Comparison of ENCODE assay signal across 19 cellular contexts in genomic region chr1:160558679-160559078, GRCh38. TPM values are rescaled to one million over a fixed set of nuclear protein-coding genes. Genes with fewer than 3 reads are reported as not detected.
A peak's percentile ranks its signal among the peaks of the same experiment; 100 is the strongest.
DNase-seq lines count a peak whose midpoint lies in the region; ATAC-seq, FAIRE-seq and TF ChIP-seq lines count a peak whose summit lies in the region.
"Had no signal": no experiment of that assay in that cellular context is flagged by ENCODE, and none has a peak within 500 bp of the region (broad histone marks: within the 10 kb centered on the region; RNA-seq: fewer than 3 reads in every experiment).

No MANE protein-coding gene starts in this region.

- no peak for ATAC-seq in A549

- POLR2A ChIA-PET in A549 (lab: Yijun Ruan, JAX), result no interaction called here
- POLR2A ChIA-PET in CD8-positive, alpha-beta memory T cell (lab: Charles Lee), result interaction anchor here (1.0 to 5.6 kb wide), 3 partner anchors 9 to 20 kb away, joined by 4 to 44 read pairs (median 6); partner anchors contain the start of gene CD84

- H3K27me3 Mint-ChIP-seq in CD8-positive, alpha-beta memory T cell, result no peaks in the 10 kb centered on the region
- no peaks in the 10 kb centered on the region for H3K27me3 Mint-ChIP-seq in T-helper 2 cell treated with Interferon-gamma antibody and Interleukin-4, amounts not matched to agents 5 μg/mL and 100 μg/mL, for 36 hours (ENCODE audit: low read depth)
- no peaks in the 10 kb centered on the region for H3K27me3 Mint-ChIP-seq in dendritic cell treated with granulocyte-macrophage colony-stimulating factor and Interleukin-4, amounts not matched to agents 40 ng/mL and 50 ng/mL, for 4 days

- TF ChIP-seq RAD21 in A549 (conservative IDR thresholded peaks at IDR 0.05 in 1 of 2, IDR thresholded peaks at IDR 0.05 in 1 of 2), result no peak

- FAIRE-seq in A549 (lab: Jason Lieb, UNC), result no peak

- peaks cover 2% of the 10 kb centered on the region for H3K36me3 ChIP-seq in CD8-positive, alpha-beta memory T cell (ENCODE audit: insufficient read depth, low read length)
- H3K36me3 ChIP-seq: esophagus muscularis mucosa had no signal

- H3K4me1 Mint-ChIP-seq in CD8-positive, alpha-beta memory T cell, result peaks cover 83 to 94% (median 92%) of the 10 kb centered on the region in 3 donors
- H3K4me1 Mint-ChIP-seq in T-helper 2 cell treated with Interferon-gamma antibody and Interleukin-4, amounts not matched to agents 5 μg/mL and 100 μg/mL, for 36 hours (ENCODE audit: low read depth), result peaks cover 50% of the 10 kb centered on the region
- peaks cover 72% of the 10 kb centered on the region for H3K4me1 Mint-ChIP-seq in dendritic cell treated with granulocyte-macrophage colony-stimulating factor and Interleukin-4, amounts not matched to agents 40 ng/mL and 50 ng/mL, for 4 days (ENCODE audit: low read depth)
- H3K4me1 Mint-ChIP-seq: brain had no signal

- no peak overlapping the region for H3K27ac ChIP-seq in A549
- peak overlapping the region; percentile 59 for H3K27ac ChIP-seq in CD8-positive, alpha-beta memory T cell (ENCODE audit: low read depth, low read length)
- H3K27ac ChIP-seq: dorsolateral prefrontal cortex, esophagus muscularis mucosa had no signal

- H3K4me2 ChIP-seq in A549, result 0 out of 3 replicates have a peak overlapping the region, but pooled peaks have one; percentile 11

- H3K27me3 ChIP-seq in CD8-positive, alpha-beta memory T cell (ENCODE audit: insufficient read depth, low read length, poor library complexity, severe bottlenecking), result no peaks in the 10 kb centered on the region
- H3K27me3 ChIP-seq: esophagus muscularis mucosa had no signal

- 21% methylated on average over 2 of the region's 2 CpGs for WGBS in A549 (ENCODE audit: missing lambda C conversion rate)

- peak overlapping the region; percentile 85 to 98 (median 96) for H3K27ac Mint-ChIP-seq in CD8-positive, alpha-beta memory T cell
- peak overlapping the region; percentile 89 for H3K27ac Mint-ChIP-seq in T-helper 2 cell treated with Interferon-gamma antibody and Interleukin-4, amounts not matched to agents 5 μg/mL and 100 μg/mL, for 36 hours
- H3K27ac Mint-ChIP-seq in dendritic cell treated with granulocyte-macrophage colony-stimulating factor and Interleukin-4, amounts not matched to agents 40 ng/mL and 50 ng/mL, for 4 days, result peak overlapping the region; percentile 82
- H3K27ac Mint-ChIP-seq: brain had no signal

- CTCF ChIA-PET in A549 (lab: Yijun Ruan, JAX), result no interaction called here
- CTCF ChIA-PET in CD8-positive, alpha-beta memory T cell (lab: Charles Lee), result interaction anchor here (1.0 to 23.1 kb wide), 6 partner anchors 13 to 50 kb away, joined by 3 to 218 read pairs (median 5); partner anchors contain the start of gene CD84

- DNase-seq in A549 (ENCODE audit: low read depth in 1 of 2, low spot score in 1 of 2), result no peak
- no peak for DNase-seq in CD8-positive, alpha-beta memory T cell
- DNase-seq in T-helper 2 cell treated with Interferon-gamma antibody and Interleukin-4, amounts not matched to agents 5 μg/mL and 100 μg/mL, for 36 hours (ENCODE audit: low spot score), result no peak
- DNase-seq in NCI-H1105 (lab: John Stamatoyannopoulos, UW), result no peak
- DNase-seq in NCI-H2227 treated with DMSO at 0.1 percent for 48 hours (lab: John Stamatoyannopoulos, UW), result no peak
- DNase-seq in D341Med (ENCODE audit: low spot score), result no peak
- no peak for DNase-seq in stimulated activated CD4-positive, alpha-beta T cell treated with anti-CD3 and anti-CD28 coated beads, Interleukin-4, amount 100 ng/mL, for 24 hours
- DNase-seq: activated naive CD4-positive, alpha-beta T cell treated with Interleukin-2 at 50 U/mL for 16 hours; DMS 273 treated with DMSO at 0.1 percent for 48 hours; dorsolateral prefrontal cortex; mammary epithelial cell; NCI-H2029; NCI-H510A treated with DMSO at 0.1 percent for 48 hours; SIG-M5; T1000 had no signal

- H3K4me3 ChIP-seq in A549, result no peak overlapping the region
- peak overlapping the region; percentile 50 for H3K4me3 ChIP-seq in CD8-positive, alpha-beta memory T cell (ENCODE audit: low read length)
- H3K4me3 ChIP-seq: dorsolateral prefrontal cortex, esophagus muscularis mucosa had no signal

- H3K9me3 ChIP-seq in A549, result peaks cover 4% of the 10 kb centered on the region; the same call in 1 of the 3 replicates
- H3K9me3 ChIP-seq in CD8-positive, alpha-beta memory T cell (ENCODE audit: low read length), result peaks cover 7% of the 10 kb centered on the region

- H3K9me3 Mint-ChIP-seq in CD8-positive, alpha-beta memory T cell, result peaks cover 0 to 13% (median 8%) of the 10 kb centered on the region in 5 donors
- peaks cover 14% of the 10 kb centered on the region for H3K9me3 Mint-ChIP-seq in T-helper 2 cell treated with Interferon-gamma antibody and Interleukin-4, amounts not matched to agents 5 μg/mL and 100 μg/mL, for 36 hours
- H3K9me3 Mint-ChIP-seq in dendritic cell treated with granulocyte-macrophage colony-stimulating factor and Interleukin-4, amounts not matched to agents 40 ng/mL and 50 ng/mL, for 4 days, result peaks cover 8% of the 10 kb centered on the region

- H3K4me3 Mint-ChIP-seq in CD8-positive, alpha-beta memory T cell, result peak overlapping the region; percentile 72 to 90 (median 87)
- H3K4me3 Mint-ChIP-seq in T-helper 2 cell treated with Interferon-gamma antibody and Interleukin-4, amounts not matched to agents 5 μg/mL and 100 μg/mL, for 36 hours, result peak overlapping the region; percentile 76
- peak overlapping the region; percentile 7 for H3K4me3 Mint-ChIP-seq in dendritic cell treated with granulocyte-macrophage colony-stimulating factor and Interleukin-4, amounts not matched to agents 40 ng/mL and 50 ng/mL, for 4 days
- H3K4me3 Mint-ChIP-seq: brain had no signal

- TF ChIP-seq EP300 in A549 (IDR thresholded peaks at IDR 0.05), result no peak

- H3K36me3 Mint-ChIP-seq in CD8-positive, alpha-beta memory T cell, result peaks cover 29 to 56% (median 32%) of the 10 kb centered on the region in 3 donors
- peaks cover 59% of the 10 kb centered on the region for H3K36me3 Mint-ChIP-seq in T-helper 2 cell treated with Interferon-gamma antibody and Interleukin-4, amounts not matched to agents 5 μg/mL and 100 μg/mL, for 36 hours (ENCODE audit: low read depth)
- peaks cover 83% of the 10 kb centered on the region for H3K36me3 Mint-ChIP-seq in dendritic cell treated with granulocyte-macrophage colony-stimulating factor and Interleukin-4, amounts not matched to agents 40 ng/mL and 50 ng/mL, for 4 days (ENCODE audit: low read depth)
- H3K36me3 Mint-ChIP-seq: brain had no signal

- no peak for TF ChIP-seq CTCF in A549 (IDR thresholded peaks at IDR 0.05)

- H3K4me1 ChIP-seq in A549, result no peaks in the 10 kb centered on the region
- peaks cover 52% of the 10 kb centered on the region for H3K4me1 ChIP-seq in CD8-positive, alpha-beta memory T cell (ENCODE audit: insufficient read depth, low read length)
- H3K4me1 ChIP-seq: esophagus muscularis mucosa had no signal

- no peak for TF ChIP-seq POLR2A in A549 (IDR thresholded peaks at IDR 0.05; ENCODE audit: low read length)

- intact Hi-C loops in dendritic cell treated with granulocyte-macrophage colony-stimulating factor and Interleukin-4, amounts not matched to agents 40 ng/mL and 50 ng/mL, for 4 days (cut with micrococcal nuclease), result no loop called here

TF ChIP-seq in A549, 52 proteins besides CTCF, POLR2A, EP300 and RAD21 (continues in another document):
- TF ChIP-seq JUNB (IDR thresholded peaks at IDR 0.05) (no peak), MAFK (IDR thresholded peaks at IDR 0.05; ENCODE audit: partially characterized antibody) (no peak), RNF2 (IDR thresholded peaks at IDR 0.05; ENCODE audit: borderline replicate concordance, low read depth) (no peak), CHD4 (IDR thresholded peaks at IDR 0.05; ENCODE audit: borderline replicate concordance) (no peak), POLR2AphosphoS2 (conservative IDR thresholded peaks at IDR 0.05; ENCODE audit: low read length) (no peak), PHF8 (IDR thresholded peaks at IDR 0.05; ENCODE audit: borderline replicate concordance, low read depth) (no peak), NFE2L2 (conservative IDR thresholded peaks at IDR 0.05; ENCODE audit: low read length) (no peak), MAX (IDR thresholded peaks at IDR 0.05) (no peak)
- TF ChIP-seq, protein P1, sequence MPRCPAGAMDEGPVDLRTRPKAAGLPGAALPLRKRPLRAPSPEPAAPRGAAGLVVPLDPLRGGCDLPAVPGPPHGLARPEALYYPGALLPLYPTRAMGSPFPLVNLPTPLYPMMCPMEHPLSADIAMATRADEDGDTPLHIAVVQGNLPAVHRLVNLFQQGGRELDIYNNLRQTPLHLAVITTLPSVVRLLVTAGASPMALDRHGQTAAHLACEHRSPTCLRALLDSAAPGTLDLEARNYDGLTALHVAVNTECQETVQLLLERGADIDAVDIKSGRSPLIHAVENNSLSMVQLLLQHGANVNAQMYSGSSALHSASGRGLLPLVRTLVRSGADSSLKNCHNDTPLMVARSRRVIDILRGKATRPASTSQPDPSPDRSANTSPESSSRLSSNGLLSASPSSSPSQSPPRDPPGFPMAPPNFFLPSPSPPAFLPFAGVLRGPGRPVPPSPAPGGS (IDR thresholded peaks at IDR 0.05), result no peak

RNA-seq across cellular contexts. Expression of gene CD84, which starts 20.6 kb away (rescaled TPM):
- not detected in 2 replicates for polyA plus RNA-seq in A549 (2011; rRNA removed)
- polyA plus RNA-seq in A549 (2012; cell fraction: cytosol; rRNA removed), result not detected in 2 replicates
- not detected in 2 replicates for polyA plus RNA-seq in A549 (2012; cell fraction: nucleus; rRNA removed)
- not detected in 3 replicates for polyA plus RNA-seq in A549 (2017; fragmentation: RNase III; extraction: RNeasy Plus Mini Kit Qiagen cat#74134 plus additional on column Dnase treatment)
- not detected in 2 replicates for polyA minus RNA-seq in A549 (2011; rRNA and poly(A)+ RNA removed)
- 10 to 100 TPM; 25.1 to 27.6 TPM for total RNA-seq in CD8-positive, alpha-beta memory T cell
- 58.1 TPM for polyA plus RNA-seq in CD8-positive, alpha-beta memory T cell
- total RNA-seq: mammary epithelial cell had no signal
- polyA plus RNA-seq: mammary epithelial cell, neural cell had no signal

RNA-seq across cellular contexts. Expression of gene SLAMF6, which starts 35.6 kb away (rescaled TPM):
- polyA plus RNA-seq in A549 (2011; rRNA removed), result not detected in 2 replicates
- polyA plus RNA-seq in A549 (2012; cell fraction: cytosol; rRNA removed), result not detected in 2 replicates
- polyA plus RNA-seq in A549 (2012; cell fraction: nucleus; rRNA removed), result not detected in 2 replicates
- not detected in 3 replicates for polyA plus RNA-seq in A549 (2017; fragmentation: RNase III; extraction: RNeasy Plus Mini Kit Qiagen cat#74134 plus additional on column Dnase treatment)
- polyA minus RNA-seq in A549 (2011; rRNA and poly(A)+ RNA removed), result not detected in 2 replicates
- total RNA-seq in CD8-positive, alpha-beta memory T cell, result 10 to 100 TPM; 28.3 to 30.7 TPM
- polyA plus RNA-seq in CD8-positive, alpha-beta memory T cell, result 201 TPM
- total RNA-seq: mammary epithelial cell had no signal
- polyA plus RNA-seq: mammary epithelial cell, neural cell had no signal

Comparison
In these comparisons a context has a peak if more than half of its experiments do, and no peak if none do; other contexts are left out.
1. H3K4me3 Mint-ChIP-seq: peak in every context shown above with its lines; median percentile 87 in CD8-positive, alpha-beta memory T cell; 76 in T-helper 2 cell treated with Interferon-gamma antibody and Interleukin-4, amounts not matched to agents 5 μg/mL and 100 μg/mL, for 36 hours; 7 in dendritic cell treated with granulocyte-macrophage colony-stimulating factor and Interleukin-4, amounts not matched to agents 40 ng/mL and 50 ng/mL, for 4 days.
2. RNA of gene CD84, which starts 20.6 kb away (polyA plus RNA-seq): 58.1 TPM in CD8-positive, alpha-beta memory T cell (single experiment); not detected in A549; every median in the first group is over 10 times any median in the second.
3. RNA of gene SLAMF6, which starts 35.6 kb away (polyA plus RNA-seq): 201 TPM in CD8-positive, alpha-beta memory T cell (single experiment); not detected in A549; every median in the first group is over 100 times any median in the second.
4. Peak in every context shown above with its lines, with median percentiles within 50 percentile points of each other: H3K27ac Mint-ChIP-seq.